Comparison of ENCODE assay signal across 8 cellular contexts in the genomic region with DNA sequence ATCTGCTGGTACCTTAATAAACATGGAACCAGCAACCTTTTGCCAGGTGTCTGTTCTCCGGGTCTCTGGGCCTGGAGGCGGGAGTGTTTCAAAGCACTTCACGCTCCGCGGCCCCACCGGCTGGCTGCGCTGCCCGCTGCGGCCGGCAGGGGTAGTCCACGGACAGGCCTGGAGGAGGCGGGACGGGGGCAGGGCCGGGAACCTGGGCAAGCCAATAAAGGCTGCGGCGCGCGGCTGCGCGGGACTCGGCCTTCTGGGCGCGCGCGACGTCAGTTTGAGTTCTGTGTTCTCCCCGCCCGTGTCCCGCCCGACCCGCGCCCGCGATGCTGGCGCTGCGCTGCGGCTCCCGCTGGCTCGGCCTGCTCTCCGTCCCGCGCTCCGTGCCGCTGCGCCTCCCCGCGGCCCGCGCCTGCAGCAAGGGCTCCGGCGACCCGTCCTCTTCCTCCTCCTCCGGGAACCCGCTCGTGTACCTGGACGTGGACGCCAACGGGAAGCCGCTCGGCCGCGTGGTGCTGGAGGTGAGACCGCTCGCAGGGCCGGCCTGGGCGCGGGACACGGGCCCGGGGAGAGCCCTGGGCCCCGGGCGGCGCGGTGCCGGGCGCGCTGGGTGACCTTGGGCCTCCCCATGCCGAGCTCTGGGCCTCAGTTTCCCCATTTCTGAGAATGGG. TPM values are rescaled to one million over a fixed set of nuclear protein-coding genes. Genes with fewer than 3 reads are reported as not detected.
DNase-seq lines count a peak whose midpoint lies in the region; ATAC-seq and TF ChIP-seq lines count a peak whose summit lies in the region.

A gene (plus strand): TSS at position 244 of the 668 bp plus-strand sequence. CDS start 80 bp downstream, at position 324.

- H3K27me3 Mint-ChIP-seq in nephron (ENCODE audit: low read depth) = peaks cover 4% of the 10 kb centered on the region

- no peaks in the 10 kb centered on the region for H3K9me3 Mint-ChIP-seq in nephron

- H3K4me2 ChIP-seq in Karpas-422 (ENCODE audit: low read depth, low read length, poor library complexity, severe bottlenecking) = peak within 1 kb of the TSS; percentile 99

- peaks cover 29% of the 10 kb centered on the region for H3K36me3 ChIP-seq in Karpas-422 (ENCODE audit: insufficient read depth, low read length)

- H3K27me3 ChIP-seq in Karpas-422 (ENCODE audit: low read length) = no peaks in the 10 kb centered on the region

- CTCF ChIA-PET in RWPE1 (lab: Yijun Ruan, JAX) = interaction anchor here (0.6 to 1.1 kb wide), 6 partner anchors 12 to 364 kb away, joined by 3 to 5 read pairs (median 4); no protein-coding TSS in a partner anchor

- H3K4me1 ChIP-seq in Karpas-422 (ENCODE audit: low read length) = peaks cover 28% of the 10 kb centered on the region

- peaks cover 17% of the 10 kb centered on the region for H3K36me3 Mint-ChIP-seq in nephron (ENCODE audit: low read depth)

- peak within 1 kb of the TSS; percentile 91 for H3K4me3 ChIP-seq in Karpas-422 (ENCODE audit: low read length)
- peak within 1 kb of the TSS; percentile 75 for H3K4me3 ChIP-seq in fibroblast of pulmonary artery (replicated peaks; ENCODE audit: low read depth, low read length)

- H3K9me2 ChIP-seq in Karpas-422 (replicated peaks; ENCODE audit: insufficient read depth, low read length) = no peaks in the 10 kb centered on the region

- peaks cover 24% of the 10 kb centered on the region for H3K79me2 ChIP-seq in Karpas-422 (ENCODE audit: low read length)

- peak within 1 kb of the TSS; percentile 27 to 52 (median 37) for H3K27ac Mint-ChIP-seq in nephron

- TF ChIP-seq CTCF in RWPE1 (conservative IDR thresholded peaks at IDR 0.05; ENCODE audit: low read depth) (peak; percentile 94), fibroblast of pulmonary artery (IDR thresholded peaks at IDR 0.05; ENCODE audit: low read length, missing control alignments) (peak; percentile 58), nephron (IDR thresholded peaks at IDR 0.05; ENCODE audit: unreplicated experiment in 3 of 3) (peak; percentile 98 to 99 (median 98))

- peak within 1 kb of the TSS; percentile 72 for H3K27ac ChIP-seq in Karpas-422 (ENCODE audit: low read length)
- peak within 1 kb of the TSS; percentile 85 for H3K27ac ChIP-seq in RWPE1

- peak within 1 kb of the TSS; percentile 28; the same call in 1 of the 2 replicates for H2AFZ ChIP-seq in Karpas-422 (ENCODE audit: low read length)

- peak; percentile 92 for DNase-seq in ELF-1 (ENCODE audit: low read depth, low spot score)
- peak; percentile 96 for DNase-seq in Karpas-422
- DNase-seq in RWPE1 (ENCODE audit: low spot score) = peak; percentile 96
- peak; percentile 88 for DNase-seq in activated effector memory CD4-positive, alpha-beta T cell treated with Interleukin-2 at 50 U/mL for 16 hours
- peak; percentile 93 for DNase-seq in fibroblast of pulmonary artery (ENCODE audit: low read depth)
- peak; percentile 97 for DNase-seq in stimulated activated naive CD8-positive, alpha-beta T cell treated with anti-CD3 and anti-CD28 coated beads, Interleukin-15, Interleukin-2, amounts not matched to agents 100 U/mL and 50 U/mL, for 24 hours

- no peaks in the 10 kb centered on the region for H3K9me3 ChIP-seq in Karpas-422 (ENCODE audit: low read length)

- H3K9ac ChIP-seq in Karpas-422 (ENCODE audit: low read length) = peak within 1 kb of the TSS; percentile 99

- H3K4me3 Mint-ChIP-seq in nephron = peak within 1 kb of the TSS; percentile 81 to 85 (median 83)

- peak; percentile 75 for ATAC-seq in GM21825 (IDR thresholded peaks at IDR 0.05; ENCODE audit: unreplicated experiment)
- ATAC-seq in stimulated activated naive CD8-positive, alpha-beta T cell treated with anti-CD3 and anti-CD28 coated beads, Interleukin-15, Interleukin-2, amounts not matched to agents 100 U/mL and 50 U/mL, for 24 hours = peak; percentile 92

- H4K20me1 ChIP-seq in Karpas-422 (ENCODE audit: insufficient read depth, low read depth, low read length) = peaks cover 38% of the 10 kb centered on the region

- H3K4me1 Mint-ChIP-seq in nephron = peaks cover 17% of the 10 kb centered on the region

- POLR2A ChIA-PET in RWPE1 (lab: Yijun Ruan, JAX; ENCODE audit: low non-redundant PET) = no interaction called here

RNA-seq across cellular contexts. Expression of the gene that starts here (rescaled TPM):
- total RNA-seq in Karpas-422 (2014; rRNA removed; shearing (Covaris generic); ENCODE audit: low replicate concordance) = 29.4 and 32.1 TPM in 2 replicates

Comparison
In these comparisons a context has a peak if more than half of its experiments do, and no peak if none do; other contexts are left out.
1. Peak in every context shown above with its lines: DNase-seq, ATAC-seq, H3K4me3 ChIP-seq and H3K27ac ChIP-seq.